ENCODE assay signal across 20 cellular contexts in the genomic region with DNA sequence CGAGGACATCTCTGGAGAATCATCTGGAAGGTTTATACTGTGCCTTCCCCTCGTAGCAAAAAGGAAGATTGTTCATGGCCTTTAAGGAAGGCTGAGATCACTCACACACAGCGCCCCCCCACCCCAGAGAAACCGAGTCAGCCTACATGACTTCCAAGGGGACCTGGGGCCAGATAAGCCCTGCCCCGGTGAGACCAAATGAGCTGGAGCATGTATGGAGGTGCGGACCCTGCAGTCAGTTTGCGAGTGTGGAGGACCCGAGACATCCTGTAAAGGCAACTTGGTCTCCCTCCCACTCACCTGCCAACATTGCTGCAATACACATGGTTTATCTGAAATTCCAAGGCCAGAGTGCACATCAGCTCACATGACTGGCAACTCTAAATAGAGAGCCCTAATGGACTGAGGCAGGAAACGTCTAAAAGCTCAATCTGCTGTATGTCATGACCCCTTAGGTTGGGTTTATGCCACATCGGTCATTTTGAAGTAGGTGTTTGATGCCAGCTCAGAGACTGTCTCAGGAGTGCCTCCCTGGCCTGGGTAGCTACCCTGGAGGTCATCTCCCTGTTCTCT.
"Had no signal": no experiment of that assay in that cellular context is flagged by ENCODE, and none has a peak within 500 bp of the region (broad histone marks: within the 10 kb centered on the region; RNA-seq: fewer than 3 reads in every experiment).

No MANE protein-coding gene starts in this region.

- H3K27ac ChIP-seq: epithelial cell of prostate, esophagus muscularis mucosa, gastrocnemius medialis, heart right ventricle, left ventricle myocardium inferior, right atrium auricular region, tibial artery, upper lobe of left lung, uterus had no signal

- H3K27me3 Mint-ChIP-seq: effector memory CD8-positive, alpha-beta T cell; stimulated activated memory B cell treated with anti-CD40 and anti-IgM and Interleukin-4, amounts not matched to agents 10 μg/mL and 1 μg/mL and 100 μg/mL, for 72 hours; stimulated activated naive CD8-positive, alpha-beta T cell treated with anti-CD3 and anti-CD28 coated beads, Interleukin-15, Interleukin-2, amounts not matched to agents 100 ng/mL and 50 ng/mL, for 24 hours had no signal

- H3K27me3 ChIP-seq: esophagus muscularis mucosa, gastrocnemius medialis, heart right ventricle, right atrium auricular region, tibial artery, upper lobe of left lung, uterus had no signal

- H3K27ac Mint-ChIP-seq: effector memory CD8-positive, alpha-beta T cell; natural killer cell; stimulated activated memory B cell treated with anti-CD40 and anti-IgM and Interleukin-4, amounts not matched to agents 10 μg/mL and 1 μg/mL and 100 μg/mL, for 72 hours; stimulated activated naive CD8-positive, alpha-beta T cell treated with anti-CD3 and anti-CD28 coated beads, Interleukin-15, Interleukin-2, amounts not matched to agents 100 ng/mL and 50 ng/mL, for 24 hours had no signal

- H3K36me3 Mint-ChIP-seq: natural killer cell had no signal

- FAIRE-seq: keratinocyte, small intestine had no signal

- H3K4me3 ChIP-seq: esophagus muscularis mucosa, gastrocnemius medialis, heart right ventricle, left ventricle myocardium inferior, mucosa of descending colon, right atrium auricular region, tibial artery, upper lobe of left lung, uterus had no signal

- H3K9me3 Mint-ChIP-seq: neural crest cell; stimulated activated naive CD8-positive, alpha-beta T cell treated with anti-CD3 and anti-CD28 coated beads, Interleukin-15, Interleukin-2, amounts not matched to agents 100 ng/mL and 50 ng/mL, for 24 hours had no signal

- H3K36me3 ChIP-seq: gastrocnemius medialis, right atrium auricular region, uterus had no signal

- H3K4me1 ChIP-seq: esophagus muscularis mucosa, gastrocnemius medialis, left ventricle myocardium inferior, right atrium auricular region, tibial artery, uterus had no signal

- H3K4me1 Mint-ChIP-seq: neural crest cell had no signal

- H3K4me3 Mint-ChIP-seq: effector memory CD8-positive, alpha-beta T cell; immature natural killer cell; natural killer cell; neural crest cell; stimulated activated memory B cell treated with anti-CD40 and anti-IgM and Interleukin-4, amounts not matched to agents 10 μg/mL and 1 μg/mL and 100 μg/mL, for 72 hours; stimulated activated naive CD8-positive, alpha-beta T cell treated with anti-CD3 and anti-CD28 coated beads, Interleukin-15, Interleukin-2, amounts not matched to agents 100 ng/mL and 50 ng/mL, for 24 hours had no signal

- DNase-seq: effector memory CD8-positive, alpha-beta T cell; gastrocnemius medialis; heart right ventricle; immature natural killer cell; left ventricle myocardium inferior; mucosa of descending colon; natural killer cell; small intestine; stimulated activated CD4-positive, alpha-beta T cell treated with anti-CD3 and anti-CD28 coated beads, Interleukin-4, amount 100 ng/mL, for 1 hour; stimulated activated CD8-positive, alpha-beta memory T cell treated with anti-CD3 and anti-CD28 coated beads, Interleukin-4, amount 100 ng/mL, for 48 hours; tibial artery; upper lobe of left lung; uterus had no signal

- ATAC-seq: effector memory CD8-positive, alpha-beta T cell; gastrocnemius medialis; heart right ventricle; mucosa of descending colon; natural killer cell; stimulated activated memory B cell treated with anti-CD40 and anti-IgM and Interleukin-4, amounts not matched to agents 10 μg/mL and 1 μg/mL and 100 μg/mL, for 72 hours had no signal

- H3K9me3 ChIP-seq: esophagus muscularis mucosa, gastrocnemius medialis, left ventricle myocardium inferior, mucosa of descending colon, right atrium auricular region had no signal
